9 cellular contexts compared by ENCODE assay signal in genomic region chr1:47124834-47125233, GRCh38. TPM values are rescaled to one million over a fixed set of nuclear protein-coding genes. Genes with fewer than 3 reads are reported as not detected.
"Had no signal": no experiment of that assay in that cellular context is flagged by ENCODE, and none has a peak within 500 bp of the region (broad histone marks: within the 10 kb centered on the region; RNA-seq: fewer than 3 reads in every experiment).

No MANE protein-coding gene starts in this region.

RNA-seq across cellular contexts. Expression of gene CYP4A22, which starts 12.4 kb away (rescaled TPM):
- total RNA-seq: stomach, suprapubic skin, temporal lobe, thoracic aorta, thyroid gland, transverse colon, upper lobe of right lung, urinary bladder, vagina had no signal
- polyA plus RNA-seq: stomach, urinary bladder had no signal
